ENCODE assay signal across 8 cellular contexts in genomic region chr17:80219777-80220708, GRCh38. TPM values are rescaled to one million over a fixed set of nuclear protein-coding genes. Genes with fewer than 3 reads are reported as not detected.
A peak's percentile ranks its signal among the peaks of the same experiment; 100 is the strongest.
DNase-seq lines count a peak whose midpoint lies in the region; ATAC-seq and TF ChIP-seq lines count a peak whose summit lies in the region.

TSS of gene SGSH (minus strand) at chr17:80220333. CDS start at chr17:80220313, 20 bp downstream.
TSS of gene SLC26A11 (plus strand) at chr17:80220427. CDS start at chr17:80221561, 1,134 bp downstream.

- peaks cover 10% of the 10 kb centered on the region for H3K79me2 ChIP-seq in trophoblast cell (ENCODE audit: control insufficient read depth, insufficient read depth, low read length, poor library complexity)

- peaks cover 21% of the 10 kb centered on the region for H3K4me1 Mint-ChIP-seq in type B pancreatic cell (ENCODE audit: unreplicated experiment)

- H3K4me3 Mint-ChIP-seq in type B pancreatic cell = peak within 1 kb of the TSS; percentile 94

- H3K27me3 ChIP-seq in HUES48 (ENCODE audit: control insufficient read depth, insufficient read depth, low read length) = no peaks in the 10 kb centered on the region
- H3K27me3 ChIP-seq in trophoblast cell (ENCODE audit: insufficient read depth, low read length) = no peaks in the 10 kb centered on the region

- peaks cover 24% of the 10 kb centered on the region for H3K36me3 ChIP-seq in HUES48 (ENCODE audit: control insufficient read depth, insufficient read depth, low read length)
- peaks cover 28 to 35% of the 10 kb centered on the region in 2 experiments for H3K36me3 ChIP-seq in trophoblast cell (ENCODE audit: control insufficient read depth in 1 of 2, insufficient read depth in 2 of 2, low read length in 2 of 2)

- intact Hi-C loops in Right ventricle myocardium superior (cut with DNase I) = no loop called here

- H3K4me2 ChIP-seq in trophoblast cell (ENCODE audit: low read length) = peak within 1 kb of the TSS; percentile 75

- H3K23ac ChIP-seq in trophoblast cell (ENCODE audit: low read length) = no peak within 1 kb of the TSS

- peak within 1 kb of the TSS; percentile 65 for H3K4ac ChIP-seq in trophoblast cell (ENCODE audit: low read depth, low read length)

- peak; percentile 42 for ATAC-seq in GM18867 (IDR thresholded peaks at IDR 0.05; ENCODE audit: unreplicated experiment)
- peak; percentile 92 for ATAC-seq in SK-N-SH treated with all-trans-retinoic acid at 6 μM for 48 hours
- ATAC-seq in Right ventricle myocardium superior (ENCODE audit: poor library complexity) = peak; percentile 96

- peak within 1 kb of the TSS; percentile 94 for H3K27ac Mint-ChIP-seq in type B pancreatic cell

- no peaks in the 10 kb centered on the region for H3K9me3 Mint-ChIP-seq in type B pancreatic cell

- DNase-seq in ACHN = peak; percentile 68
- DNase-seq in activated naive CD8-positive, alpha-beta T cell treated with anti-CD3 and anti-CD28 coated beads, Interleukin-2, amount 50 U/mL, for 16 hours (ENCODE audit: low read depth, low spot score) = peak; percentile 29
- DNase-seq in Right ventricle myocardium superior = peak; percentile 90
- DNase-seq in trophoblast cell = peak; percentile 48 to 72
- peak; percentile 88 for DNase-seq in type B pancreatic cell (ENCODE audit: extremely low spot score, unreplicated experiment)

- H4K91ac ChIP-seq in trophoblast cell (ENCODE audit: low read depth, low read length) = peak within 1 kb of the TSS; percentile 87

- peaks cover 8% of the 10 kb centered on the region for H3K79me1 ChIP-seq in trophoblast cell (ENCODE audit: low read length)

- H4K8ac ChIP-seq in trophoblast cell (ENCODE audit: low read depth, low read length) = peak within 1 kb of the TSS; percentile 91

- no peak within 1 kb of the TSS for H3K27ac ChIP-seq in HUES48 (ENCODE audit: low read depth, low read length)
- H3K27ac ChIP-seq in trophoblast cell (ENCODE audit: low read depth, low read length) = peak within 1 kb of the TSS; percentile 45

- peak within 1 kb of the TSS; percentile 56 for H2BK12ac ChIP-seq in trophoblast cell (ENCODE audit: low read length)

- no peaks in the 10 kb centered on the region for H3K9me3 ChIP-seq in HUES48 (ENCODE audit: control insufficient read depth, insufficient read depth, low read length)
- H3K9me3 ChIP-seq in trophoblast cell (ENCODE audit: insufficient read depth, low read depth, low read length) = peaks cover 2% of the 10 kb centered on the region

- peak within 1 kb of the TSS; percentile 93 for H3K14ac ChIP-seq in trophoblast cell (ENCODE audit: low read length)

- peak within 1 kb of the TSS; percentile 83 for H2BK120ac ChIP-seq in trophoblast cell (ENCODE audit: insufficient read depth, low read length, poor library complexity)

- peak within 1 kb of the TSS; percentile 72; the same call in 1 of the 2 replicates for H3K9ac ChIP-seq in HUES48 (ENCODE audit: low read depth, low read length)
- peak within 1 kb of the TSS; percentile 92 for H3K9ac ChIP-seq in trophoblast cell (ENCODE audit: low read length)

- 0 out of 2 replicates have a peak, but pooled peaks cover 6% of the 10 kb centered on the region for H3K4me1 ChIP-seq in HUES48 (ENCODE audit: control insufficient read depth, insufficient read depth, low read length)
- H3K4me1 ChIP-seq in trophoblast cell (ENCODE audit: control insufficient read depth in 1 of 2, insufficient read depth in 2 of 2, low read length in 2 of 2) = peaks cover 7 to 15% of the 10 kb centered on the region in 2 experiments

- no CpG with 5 or more reads among the region's 80 CpGs for WGBS in trophoblast cell (ENCODE audit: extremely low coverage, insufficient coverage, insufficient read length)

- peak within 1 kb of the TSS; percentile 88 for H2AFZ ChIP-seq in trophoblast cell (ENCODE audit: insufficient read depth, low read length, poor library complexity)

- peak within 1 kb of the TSS; percentile 96 for H3K18ac ChIP-seq in trophoblast cell (ENCODE audit: low read length)

- H3K4me3 ChIP-seq in HUES48 (ENCODE audit: low read depth, low read length) (peak within 1 kb of the TSS; percentile 96), trophoblast cell (ENCODE audit: low read depth, low read length) (peak within 1 kb of the TSS; percentile 96)

- in situ Hi-C loops in ACHN (cut with HindIII; ENCODE audit: low pct_ligation_motif_present, low pct_unique_long_range_greater_than_20kb, low sequenced_read_pairs) = no loop called here

- H4K12ac ChIP-seq in trophoblast cell (ENCODE audit: low read depth, low read length) = peak within 1 kb of the TSS; percentile 88

- peak within 1 kb of the TSS; percentile 81 for H2BK5ac ChIP-seq in trophoblast cell (ENCODE audit: low read depth, low read length, poor library complexity)

- H3K36me3 Mint-ChIP-seq in type B pancreatic cell = peaks cover 18% of the 10 kb centered on the region

- peak within 1 kb of the TSS; percentile 95 for H2AK5ac ChIP-seq in trophoblast cell (ENCODE audit: low read length)

- TF ChIP-seq CTCF in type B pancreatic cell (conservative IDR thresholded peaks at IDR 0.05) = peak; percentile 28

- no peaks in the 10 kb centered on the region for H3K27me3 Mint-ChIP-seq in type B pancreatic cell

TF ChIP-seq in SK-N-SH treated with all-trans-retinoic acid at 6 μM for 48 hours, 23 proteins besides CTCF, POLR2A, EP300 and RAD21:
- TF ChIP-seq ZC3H10 (CRISPR knock-in tag; IDR thresholded peaks at IDR 0.05) (no peak), ZFP3 (CRISPR knock-in tag; IDR thresholded peaks at IDR 0.05) (no peak), GLIS3 (CRISPR knock-in tag; IDR thresholded peaks at IDR 0.05) (no peak), RARB (CRISPR knock-in tag; IDR thresholded peaks at IDR 0.05) (no peak), TSHZ2 (CRISPR knock-in tag; IDR thresholded peaks at IDR 0.05) (no peak), TOX (CRISPR knock-in tag; IDR thresholded peaks at IDR 0.05; ENCODE audit: borderline replicate concordance) (no peak), PPARA (CRISPR knock-in tag; IDR thresholded peaks at IDR 0.05; ENCODE audit: borderline replicate concordance) (no peak), OSR1 (CRISPR knock-in tag; IDR thresholded peaks at IDR 0.05) (no peak), ESRRG (CRISPR knock-in tag; IDR thresholded peaks at IDR 0.05) (no peak), POU6F1 (CRISPR knock-in tag; IDR thresholded peaks at IDR 0.05; ENCODE audit: borderline replicate concordance, low read depth) (no peak), ZFP30 (CRISPR knock-in tag; IDR thresholded peaks at IDR 0.05) (no peak), BACH2 (CRISPR knock-in tag; IDR thresholded peaks at IDR 0.05; ENCODE audit: borderline replicate concordance) (no peak), ZNF565 (CRISPR knock-in tag; conservative IDR thresholded peaks at IDR 0.05; ENCODE audit: low read depth) (no peak)

RNA-seq across cellular contexts. Expression of gene SGSH, which starts in this region (rescaled TPM):
- total RNA-seq in Right ventricle myocardium superior = 13.4 TPM
- polyA plus RNA-seq in trophoblast cell (2013) = 12.4 and 13.7 TPM in 2 replicates
- 40.5 and 45.4 TPM in 2 replicates for total RNA-seq in type B pancreatic cell (ENCODE audit: low replicate concordance)

RNA-seq across cellular contexts. Expression of gene SLC26A11, which starts in this region (rescaled TPM):
- total RNA-seq in Right ventricle myocardium superior (5.1 TPM), type B pancreatic cell (ENCODE audit: low replicate concordance) (23.6 and 26.4 TPM in 2 replicates)
- polyA plus RNA-seq in trophoblast cell (2013) = 18.0 and 19.3 TPM in 2 replicates

Comparison
In these comparisons a context has a peak if more than half of its experiments do, and no peak if none do; other contexts are left out.
1. DNase-seq: peak in every context shown above with its lines; median percentile 90 in Right ventricle myocardium superior; 88 in type B pancreatic cell; 68 in ACHN; 60 in trophoblast cell; 29 in activated naive CD8-positive, alpha-beta T cell treated with anti-CD3 and anti-CD28 coated beads, Interleukin-2, amount 50 U/mL, for 16 hours.
2. ATAC-seq: peak in every context shown above with its lines; median percentile 96 in Right ventricle myocardium superior; 92 in SK-N-SH treated with all-trans-retinoic acid at 6 μM for 48 hours; 42 in GM18867.